In genomic region chrX:101079223-101079622, GRCh38 we compare ENCODE assay signal across 13 cellular contexts. TPM values are rescaled to one million over a fixed set of nuclear protein-coding genes. Genes with fewer than 3 reads are reported as not detected.
DNase-seq lines count a peak whose midpoint lies in the region; ATAC-seq, FAIRE-seq and TF ChIP-seq lines count a peak whose summit lies in the region.
"Had no signal": no experiment of that assay in that cellular context is flagged by ENCODE, and none has a peak within 500 bp of the region (broad histone marks: within the 10 kb centered on the region; RNA-seq: fewer than 3 reads in every experiment).

No MANE protein-coding gene starts in this region.

- 3% methylated on average over 4 of the region's 8 CpGs; no CpG with 5 or more reads in 1 of the 2 experiments for WGBS in H1 (ENCODE audit: extremely low coverage in 1 of 2, insufficient coverage in 1 of 2, insufficient read length in 1 of 2, insufficient replicate concordance in 2 of 2, low coverage in 1 of 2, low lambda C conversion rate in 2 of 2, missing lambda C conversion rate in 1 of 2), 2 experiments
- 14 to 37% methylated on average over 7 to 8 of the region's 8 CpGs for WGBS in tibial nerve, 2 donors

- no peak overlapping the region for H2BK120ac ChIP-seq in H1 (replicated peaks; ENCODE audit: low read depth, low read length)

- no peak overlapping the region for H3K9ac ChIP-seq in H1 (replicated peaks in 1 of 4; ENCODE audit: extremely low read depth in 1 of 4, low read depth in 3 of 4, low read length in 3 of 4)

- H2BK15ac ChIP-seq in H1 (ENCODE audit: low read length): no peak overlapping the region

- no peaks in the 10 kb centered on the region for H4K20me1 ChIP-seq in H1 (replicated peaks in 1 of 2; ENCODE audit: control insufficient read depth in 1 of 2, insufficient read depth in 2 of 2, low read length in 2 of 2)

- H3K27me3 ChIP-seq in H1 (replicated peaks in 1 of 4; ENCODE audit: control insufficient read depth in 3 of 4, extremely low read depth in 1 of 4, insufficient read depth in 3 of 4, low read length in 3 of 4) (peaks cover 0 to 2% (median 1%) of the 10 kb centered on the region in 4 experiments; a peak in 3 of 7 replicates), tibial nerve (peaks cover 0 to 19% of the 10 kb centered on the region in 2 donors), BE2C (no peaks in the 10 kb centered on the region)

- H2BK20ac ChIP-seq in H1 (ENCODE audit: low read length): no peak overlapping the region

- H3K79me1 ChIP-seq in H1 (ENCODE audit: low read depth, low read length): no peaks in the 10 kb centered on the region

- no peak overlapping the region for H4K91ac ChIP-seq in H1 (replicated peaks; ENCODE audit: insufficient read length, low read length)

- H3K23ac ChIP-seq in H1 (ENCODE audit: insufficient read length): no peak overlapping the region

- POLR2A ChIA-PET in H1 (lab: Charles Lee; ENCODE audit: partially characterized antibody): interaction anchor here (1.4 kb wide), 1 partner anchor 13 kb away, joined by 7 read pairs; no protein-coding TSS in a partner anchor

- TF ChIP-seq POLR2A in H1 (IDR thresholded peaks at IDR 0.05; ENCODE audit: control extremely low read depth in 1 of 2, low read depth in 2 of 2, low read length in 2 of 2) (no peak), tibial nerve (IDR thresholded peaks at IDR 0.05) (no peak)

- 0 out of 2 replicates have a peak, but pooled peaks cover 8% of the 10 kb centered on the region for H3K23me2 ChIP-seq in H1 (ENCODE audit: low read depth, low read length)

- no peak overlapping the region for H4K8ac ChIP-seq in H1 (ENCODE audit: extremely low read depth, insufficient read depth, low read length)

- H3K36me3 ChIP-seq in H1 (ENCODE audit: control insufficient read depth in 2 of 4, insufficient read depth in 4 of 4, low read length in 3 of 4) (no peaks in the 10 kb centered on the region), mucosa of descending colon (ENCODE audit: low read depth) (no peaks in the 10 kb centered on the region), tibial nerve (no peaks in the 10 kb centered on the region), BE2C (no peaks in the 10 kb centered on the region)

- TF ChIP-seq EP300 in H1 (IDR thresholded peaks at IDR 0.05; ENCODE audit: borderline replicate concordance in 1 of 2, low read depth in 2 of 2, low read length in 2 of 2) (no peak), tibial nerve (IDR thresholded peaks at IDR 0.05) (no peak)

- TF ChIP-seq CTCF in H1 (IDR thresholded peaks at IDR 0.05; ENCODE audit: control extremely low read depth in 1 of 3, insufficient read depth in 1 of 3, low read depth in 1 of 3, low read length in 3 of 3) (no peak), mucosa of descending colon (IDR thresholded peaks at IDR 0.05) (no peak), tibial nerve (IDR thresholded peaks at IDR 0.05) (no peak), BE2C (IDR thresholded peaks at IDR 0.05; ENCODE audit: low read depth, low read length) (no peak)

- 0 out of 2 replicates have a peak overlapping the region, but pooled peaks have one; percentile 44 for H2AFZ ChIP-seq in H1 (ENCODE audit: low read length)

- H3K4me2 ChIP-seq in H1 (ENCODE audit: insufficient read depth in 1 of 2, low read depth in 2 of 2, low read length in 2 of 2): peak overlapping the region; percentile 79 to 88
- H3K4me2 ChIP-seq: A549 had no signal

- DNase-seq in NCI-H2107 treated with DMSO at 0.1 percent for 48 hours (lab: John Stamatoyannopoulos, UW; ENCODE audit: unreplicated experiment) (peak; percentile 23), NCI-H2107 (lab: John Stamatoyannopoulos, UW) (no peak), H1 (ENCODE audit: low read depth in 1 of 2, low spot score in 2 of 2) (peak in 1 of 2 experiments; percentile 43), mucosa of descending colon (peak in 1 of 3 donors; percentile 4), tibial nerve (ENCODE audit: low spot score in 2 of 2) (no peak), DMS53 treated with DMSO at 0.1 percent for 48 hours (lab: John Stamatoyannopoulos, UW; ENCODE audit: unreplicated experiment) (no peak), BE2C (no peak)
- DNase-seq: erythroblast, Karpas-422, natural killer cell had no signal

- H3K4me3 ChIP-seq in H1 (ENCODE audit: extremely low read depth in 1 of 4, insufficient read depth in 2 of 4, low read depth in 3 of 4, low read length in 4 of 4) (peak overlapping the region; percentile 72 to 95 (median 78)), mucosa of descending colon (no peak overlapping the region), tibial nerve (peak overlapping the region in 3 of 4 donors; percentile 23 to 48 (median 27)), BE2C (ENCODE audit: low read depth, low read length) (no peak overlapping the region)
- H3K4me3 ChIP-seq: A549 had no signal

- peaks cover 0 to 2% (median 0%) of the 10 kb centered on the region in 4 experiments; a peak in 1 of 7 replicates for H3K4me1 ChIP-seq in H1 (replicated peaks in 1 of 4; ENCODE audit: control insufficient read depth in 3 of 4, insufficient read depth in 4 of 4, low read length in 3 of 4)
- no peaks in the 10 kb centered on the region for H3K4me1 ChIP-seq in mucosa of descending colon (ENCODE audit: low read depth)
- peaks cover 0 to 9% (median 0%) of the 10 kb centered on the region in 4 donors for H3K4me1 ChIP-seq in tibial nerve
- no peaks in the 10 kb centered on the region for H3K4me1 ChIP-seq in BE2C
- H3K4me1 ChIP-seq: A549 had no signal

- no peak overlapping the region for H2BK12ac ChIP-seq in H1 (ENCODE audit: low read depth, low read length)

- no peak overlapping the region for H4K5ac ChIP-seq in H1 (ENCODE audit: insufficient read length, low read depth, low read length)

- H3K18ac ChIP-seq in H1 (ENCODE audit: extremely low read depth, low read length): no peak overlapping the region

- H2AK5ac ChIP-seq in H1 (ENCODE audit: low read depth, low read length): no peak overlapping the region

- H3K4ac ChIP-seq in H1 (replicated peaks; ENCODE audit: insufficient read length, low read depth, low read length): no peak overlapping the region

- H3K14ac ChIP-seq in H1 (ENCODE audit: insufficient read length): no peak overlapping the region

- no peak overlapping the region for H2BK5ac ChIP-seq in H1 (ENCODE audit: low read depth, low read length)

- intact Hi-C loops in mucosa of descending colon (cut with DNase I, micrococcal nuclease): no loop called here

- ATAC-seq in mucosa of descending colon: peak; percentile 79
- no peak for ATAC-seq in GM21447 (IDR thresholded peaks at IDR 0.05; ENCODE audit: unreplicated experiment)
- ATAC-seq: A549, natural killer cell had no signal

- no peak overlapping the region for H3K56ac ChIP-seq in H1 (replicated peaks; ENCODE audit: insufficient read length, low read depth, low read length)

- H3K79me2 ChIP-seq in H1 (ENCODE audit: control insufficient read depth in 1 of 2, insufficient read depth in 2 of 2, low read length in 2 of 2): no peaks in the 10 kb centered on the region

- no peak for TF ChIP-seq RAD21 in H1 (IDR thresholded peaks at IDR 0.05 in 1 of 2, conservative IDR thresholded peaks at IDR 0.05 in 1 of 2; ENCODE audit: low read depth in 2 of 2, low read length in 2 of 2)

- no peak for FAIRE-seq in H1 (lab: Jason Lieb, UNC)
- FAIRE-seq: A549 had no signal

- H3K27ac ChIP-seq in H1 (ENCODE audit: low read depth, low read length) (no peak overlapping the region), tibial nerve (no peak overlapping the region)
- H3K27ac ChIP-seq: A549, VCaP had no signal

- CTCF ChIA-PET in H1 (lab: Charles Lee; ENCODE audit: partially characterized antibody): no interaction called here

- H3K9me3 ChIP-seq in H1 (ENCODE audit: insufficient read depth in 2 of 2, low read depth in 1 of 2, low read length in 1 of 2): no peaks in the 10 kb centered on the region
- no peaks in the 10 kb centered on the region for H3K9me3 ChIP-seq in mucosa of descending colon
- H3K9me3 ChIP-seq in tibial nerve: no peaks in the 10 kb centered on the region
- no peaks in the 10 kb centered on the region for H3K9me3 ChIP-seq in BE2C
- H3K9me3 ChIP-seq: A549 had no signal

RNA-seq across cellular contexts. Expression of gene TMEM35A, which starts 0.5 kb away (rescaled TPM):
- 5.5 and 5.7 TPM in 2 replicates for total RNA-seq in H1 (2021; fragmentation: NEBNext Ultra II Directional; extraction: Animal tissue kit (Norgen Biotek cat#: 25700))
- polyA plus RNA-seq in H1 (2011; rRNA removed): 3.9 and 5.8 TPM in 2 replicates
- 5.3 TPM for polyA plus RNA-seq in H1 (2011; cell fraction: cytosol; rRNA removed)
- polyA plus RNA-seq in H1 (2011; cell fraction: nucleus; rRNA removed): 3.3 TPM
- polyA plus RNA-seq in H1 (2012, experiment 1 of 2): 4.5 to 5.9 TPM (median 5.5 TPM) in 4 replicates
- polyA plus RNA-seq in H1 (2012, experiment 2 of 2): 4.1 TPM
- polyA plus RNA-seq in H1 (2013, experiment 1 of 2): 7.0 TPM
- 8.9 TPM for polyA plus RNA-seq in H1 (2013, experiment 2 of 2)
- polyA minus RNA-seq in H1 (2011; rRNA and poly(A)+ RNA removed): 5.9 and 6.7 TPM in 2 replicates
- polyA minus RNA-seq in H1 (2011; cell fraction: cytosol; rRNA and poly(A)+ RNA removed): 3.2 TPM
- 1.2 TPM for polyA minus RNA-seq in H1 (2011; cell fraction: nucleus; rRNA and poly(A)+ RNA removed)
- total RNA-seq in mucosa of descending colon (10 to 100 TPM in 1 of 3 donors, 1 to 10 TPM in 2; 1.4 to 40.6 (median 3.0) TPM), tibial nerve (1 to 10 TPM in 2 of 4 donors, under 1 TPM in 2; 0.30 to 2.7 (median 0.85) TPM)
- 1.0 TPM for polyA plus RNA-seq in BE2C (2012; ENCODE audit: insufficient read depth, insufficient read length, low read depth)
- total RNA-seq: natural killer cell had no signal
- polyA plus RNA-seq: A549 had no signal

RNA-seq across cellular contexts. Expression of gene CENPI, which starts 18.8 kb away (rescaled TPM):
- total RNA-seq in H1 (2021; fragmentation: NEBNext Ultra II Directional; extraction: Animal tissue kit (Norgen Biotek cat#: 25700)): 20.8 and 22.5 TPM in 2 replicates
- 4.6 and 7.2 TPM in 2 replicates for polyA plus RNA-seq in H1 (2011; rRNA removed)
- polyA plus RNA-seq in H1 (2011; cell fraction: cytosol; rRNA removed): 9.9 TPM
- 9.7 TPM for polyA plus RNA-seq in H1 (2011; cell fraction: nucleus; rRNA removed)
- 11.9 to 17.3 TPM (median 13.3 TPM) in 4 replicates for polyA plus RNA-seq in H1 (2012, experiment 1 of 2)
- polyA plus RNA-seq in H1 (2012, experiment 2 of 2): 0.85 TPM
- 10.6 TPM for polyA plus RNA-seq in H1 (2013, experiment 1 of 2)
- 11.5 TPM for polyA plus RNA-seq in H1 (2013, experiment 2 of 2)
- 37.7 and 46.4 TPM in 2 replicates for polyA minus RNA-seq in H1 (2011; rRNA and poly(A)+ RNA removed)
- 12.3 TPM for polyA minus RNA-seq in H1 (2011; cell fraction: cytosol; rRNA and poly(A)+ RNA removed)
- polyA minus RNA-seq in H1 (2011; cell fraction: nucleus; rRNA and poly(A)+ RNA removed): 41.3 TPM
- total RNA-seq in mucosa of descending colon (1 to 10 TPM; 2.2 to 6.9 (median 2.8) TPM), tibial nerve (1 to 10 TPM; 2.1 to 5.2 (median 2.8) TPM)
- polyA plus RNA-seq in BE2C (2012; ENCODE audit: insufficient read depth, insufficient read length, low read depth): 0.19 TPM

RNA-seq across cellular contexts. Expression of gene TRMT2B, which starts 27.3 kb away (rescaled TPM):
- 12.1 and 12.4 TPM in 2 replicates for total RNA-seq in H1 (2021; fragmentation: NEBNext Ultra II Directional; extraction: Animal tissue kit (Norgen Biotek cat#: 25700))
- 12.1 and 12.2 TPM in 2 replicates for polyA plus RNA-seq in H1 (2011; rRNA removed)
- polyA plus RNA-seq in H1 (2011; cell fraction: cytosol; rRNA removed): 13.7 TPM
- polyA plus RNA-seq in H1 (2011; cell fraction: nucleus; rRNA removed): 10.6 TPM
- 9.9 to 12.3 TPM (median 10.5 TPM) in 4 replicates for polyA plus RNA-seq in H1 (2012, experiment 1 of 2)
- 7.9 TPM for polyA plus RNA-seq in H1 (2012, experiment 2 of 2)
- polyA plus RNA-seq in H1 (2013, experiment 1 of 2): 7.9 TPM
- polyA plus RNA-seq in H1 (2013, experiment 2 of 2): 7.7 TPM
- 20.0 and 22.2 TPM in 2 replicates for polyA minus RNA-seq in H1 (2011; rRNA and poly(A)+ RNA removed)
- polyA minus RNA-seq in H1 (2011; cell fraction: cytosol; rRNA and poly(A)+ RNA removed): 5.9 TPM
- polyA minus RNA-seq in H1 (2011; cell fraction: nucleus; rRNA and poly(A)+ RNA removed): 15.8 TPM
- total RNA-seq in mucosa of descending colon (10 to 100 TPM; 21.9 to 29.4 (median 26.7) TPM), tibial nerve (10 to 100 TPM; 14.3 to 19.0 (median 18.6) TPM)
- polyA plus RNA-seq in BE2C (2012; ENCODE audit: insufficient read depth, insufficient read length, low read depth): 0.34 TPM

Comparison
In these comparisons a context has a peak if more than half of its experiments do, and no peak if none do; other contexts are left out.
1. H3K4me3 ChIP-seq: peak in H1 (4 of 4) and tibial nerve (3 of 4); none in mucosa of descending colon (single experiment) and BE2C (single experiment).